In genomic region chr5:5497132-5497748, GRCh38 we compare ENCODE assay signal across 8 cellular contexts.
DNase-seq lines count a peak whose midpoint lies in the region; ATAC-seq and TF ChIP-seq lines count a peak whose summit lies in the region.

No MANE protein-coding gene starts in this region.

- BruUV-seq in mammary epithelial cell (replicated peaks; lab: Mats Ljungman, UMichigan) = no TSS peak

- H3K4me2 ChIP-seq in BLaER1 (peak overlapping the region; percentile 29), mammary epithelial cell (ENCODE audit: insufficient read depth, low read depth, low read length) (peak overlapping the region; percentile 21)

- H3K4me1 ChIP-seq in BLaER1 = peaks cover 19% of the 10 kb centered on the region
- peaks cover 16% of the 10 kb centered on the region for H3K4me1 ChIP-seq in HUES64 (ENCODE audit: insufficient read depth, low read length)
- peaks cover 3% of the 10 kb centered on the region for H3K4me1 ChIP-seq in mammary epithelial cell (ENCODE audit: insufficient read depth, low read length)
- peaks cover 0 to 15% of the 10 kb centered on the region in 2 donors for H3K4me1 ChIP-seq in thyroid gland

- intact Hi-C loops in mammary epithelial cell (cut with micrococcal nuclease) (loop anchor here (1.0 to 10.0 kb wide), 2 partner anchors 1080 to 1248 kb away; no protein-coding TSS in a partner anchor), thyroid gland (cut with DNase I) (loop anchor here (10.0 kb wide), 1 partner anchor 388 kb away; no protein-coding TSS in a partner anchor)

- dilution Hi-C loops in mammary epithelial cell (cut with HindIII; ENCODE audit: low sequenced_read_pairs) = loop anchor here (10.0 kb wide), 1 partner anchor 1078 kb away; no protein-coding TSS in a partner anchor

- H3K9me3 ChIP-seq in BLaER1 (no peaks in the 10 kb centered on the region), HUES64 (ENCODE audit: insufficient read depth, low read depth, low read length) (no peaks in the 10 kb centered on the region), mammary epithelial cell (replicated peaks; ENCODE audit: insufficient read depth, low read length) (no peaks in the 10 kb centered on the region), thyroid gland (no peaks in the 10 kb centered on the region)

- H3K36me3 ChIP-seq in BLaER1 (no peaks in the 10 kb centered on the region), HUES64 (ENCODE audit: insufficient read depth, low read length) (no peaks in the 10 kb centered on the region), mammary epithelial cell (ENCODE audit: insufficient read depth, low read length) (no peaks in the 10 kb centered on the region), kidney epithelial cell (ENCODE audit: control insufficient read depth, insufficient read depth, low read length) (no peaks in the 10 kb centered on the region), thyroid gland (no peaks in the 10 kb centered on the region)

- peak; percentile 59 to 88 for TF ChIP-seq CTCF in mammary epithelial cell (conservative IDR thresholded peaks at IDR 0.05 in 1 of 2, IDR thresholded peaks at IDR 0.05 in 1 of 2; ENCODE audit: extremely low read depth in 1 of 2, insufficient read depth in 1 of 2, low read depth in 1 of 2, low read length in 2 of 2)
- TF ChIP-seq CTCF in kidney epithelial cell (IDR thresholded peaks at IDR 0.05; ENCODE audit: insufficient read depth, low read length, poor library complexity, severe bottlenecking) = peak; percentile 82
- TF ChIP-seq CTCF in thyroid gland (IDR thresholded peaks at IDR 0.05) = peak; percentile 44 to 89 (median 78)

- DNase-seq in NOMO-1 (lab: John Stamatoyannopoulos, UW; ENCODE audit: unreplicated experiment in 2 of 2) (peak; percentile 43 to 74), mammary epithelial cell (peak; percentile 20), kidney epithelial cell (ENCODE audit: low read depth) (no peak), thyroid gland (peak; percentile 76 to 79)

- H3K4me3 ChIP-seq in BLaER1 (no peak overlapping the region), HUES64 (ENCODE audit: low read length) (no peak overlapping the region), mammary epithelial cell (replicated peaks in 1 of 3; ENCODE audit: insufficient read depth in 1 of 3, low read depth in 2 of 3, low read length in 3 of 3) (no peak overlapping the region), kidney epithelial cell (ENCODE audit: low read depth, low read length) (no peak overlapping the region), thyroid gland (replicated peaks in 1 of 3) (no peak overlapping the region)

- TF ChIP-seq POLR2A in thyroid gland (IDR thresholded peaks at IDR 0.05) = no peak

- CTCF ChIA-PET in mammary epithelial cell (lab: Charles Lee; ENCODE audit: low non-redundant PET) = interaction anchor here (0.6 kb wide), 1 partner anchor 915 kb away, joined by 7 read pairs; no protein-coding TSS in a partner anchor

- H4K20me1 ChIP-seq in BLaER1 (no peaks in the 10 kb centered on the region), mammary epithelial cell (ENCODE audit: insufficient read depth, low read length) (no peaks in the 10 kb centered on the region)

- no peak overlapping the region for H3K9ac ChIP-seq in BLaER1
- no peak overlapping the region for H3K9ac ChIP-seq in HUES64 (ENCODE audit: low read depth, low read length)
- no peak overlapping the region for H3K9ac ChIP-seq in mammary epithelial cell (ENCODE audit: insufficient read depth, low read length)

- no peak overlapping the region for H3K27ac ChIP-seq in BLaER1
- peak overlapping the region; percentile 20; the same call in 1 of the 2 replicates for H3K27ac ChIP-seq in HUES64 (ENCODE audit: low read depth, low read length)
- no peak overlapping the region for H3K27ac ChIP-seq in mammary epithelial cell (ENCODE audit: insufficient read depth, low read depth, low read length)
- peak overlapping the region in 2 of 3 donors; percentile 4 to 47 for H3K27ac ChIP-seq in thyroid gland

- peak; percentile 58 for ATAC-seq in GM18519 (IDR thresholded peaks at IDR 0.05; ENCODE audit: low FRiP score, unreplicated experiment)
- ATAC-seq in HG03354 (IDR thresholded peaks at IDR 0.05; ENCODE audit: poor library complexity, severe bottlenecking, unreplicated experiment) = no peak

- H3K27me3 ChIP-seq in BLaER1 (no peaks in the 10 kb centered on the region), HUES64 (ENCODE audit: insufficient read depth, low read length) (peaks cover 18% of the 10 kb centered on the region; the same call in 1 of the 2 replicates), mammary epithelial cell (ENCODE audit: insufficient read depth, low read length) (no peaks in the 10 kb centered on the region), kidney epithelial cell (ENCODE audit: control insufficient read depth, insufficient read depth, low read length) (peaks cover 5% of the 10 kb centered on the region), thyroid gland (no peaks in the 10 kb centered on the region)

- H3K79me2 ChIP-seq in mammary epithelial cell (ENCODE audit: insufficient read depth, low read length) = no peaks in the 10 kb centered on the region

- 35% methylated on average over 12 of the region's 12 CpGs for WGBS in HUES64
- WGBS in mammary epithelial cell (ENCODE audit: low coverage, missing lambda C conversion rate) = 8% methylated on average over 12 of the region's 12 CpGs
- 26 to 34% methylated on average over 12 of the region's 12 CpGs for WGBS in thyroid gland, 2 donors

- in situ Hi-C loops in mammary epithelial cell (cut with MboI; ENCODE audit: low sequenced_read_pairs in 2 of 2) = loop anchor here (10.0 to 25.0 kb wide), 3 partner anchors 1090 to 1240 kb away; no protein-coding TSS in a partner anchor

- peak overlapping the region; percentile 21 for H2AFZ ChIP-seq in mammary epithelial cell (ENCODE audit: low read depth, low read length)

Comparison
In these comparisons a context has a peak if more than half of its experiments do, and no peak if none do; other contexts are left out.
1. H3K27ac ChIP-seq: peak in HUES64 (single experiment) and thyroid gland (2 of 3); none in BLaER1 (single experiment) and mammary epithelial cell (single experiment).
2. Peak in every context shown above with its lines, with median percentiles within 50 percentile points of each other: CTCF ChIP-seq.